ENCODE assay signal across 12 cellular contexts in the genomic region with DNA sequence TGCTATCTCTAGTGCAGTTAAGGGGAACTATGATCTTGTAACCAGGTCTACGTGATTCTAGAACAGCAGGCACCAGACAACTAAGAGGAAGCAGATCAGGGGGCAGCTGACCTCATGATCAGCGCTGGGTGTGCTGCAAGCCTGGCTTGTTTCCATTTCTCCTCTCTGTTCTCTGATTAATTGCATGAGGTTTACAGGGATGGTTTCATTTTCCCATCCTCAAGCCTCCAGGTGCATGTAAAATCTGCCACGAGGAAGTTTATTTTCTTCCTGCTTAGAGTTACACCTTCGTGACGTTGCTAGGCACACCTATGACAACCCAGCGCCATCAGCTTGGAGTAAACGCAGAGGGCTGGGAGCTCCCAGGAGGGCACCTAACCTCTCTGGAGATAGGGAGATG. TPM values are rescaled to one million over a fixed set of nuclear protein-coding genes. Genes with fewer than 3 reads are reported as not detected.
DNase-seq lines count a peak whose midpoint lies in the region; ATAC-seq and TF ChIP-seq lines count a peak whose summit lies in the region.
"Had no signal": no experiment of that assay in that cellular context is flagged by ENCODE, and none has a peak within 500 bp of the region (broad histone marks: within the 10 kb centered on the region; RNA-seq: fewer than 3 reads in every experiment).

No MANE protein-coding gene starts in this region.

- H3K27me3 ChIP-seq in endocrine pancreas (ENCODE audit: control insufficient read depth, insufficient read depth, low read length), result no peaks in the 10 kb centered on the region
- H3K27me3 ChIP-seq: gastroesophageal sphincter had no signal

- ATAC-seq in GM18519 (IDR thresholded peaks at IDR 0.05; ENCODE audit: low FRiP score, unreplicated experiment), result no peak
- ATAC-seq in GM21786 (IDR thresholded peaks at IDR 0.05; ENCODE audit: unreplicated experiment), result no peak
- ATAC-seq: gastroesophageal sphincter had no signal

- H3K9ac ChIP-seq in endocrine pancreas (ENCODE audit: control insufficient read depth, insufficient read depth, low read length), result no peak overlapping the region

- H3K4me3 Mint-ChIP-seq in progenitor cell of endocrine pancreas (ENCODE audit: low read depth), result no peak overlapping the region
- H3K4me3 Mint-ChIP-seq: nephron had no signal

- H3K36me3 ChIP-seq in endocrine pancreas (ENCODE audit: control insufficient read depth, insufficient read depth, low read length), result no peaks in the 10 kb centered on the region
- H3K36me3 ChIP-seq: gastroesophageal sphincter had no signal

- no peak for TF ChIP-seq CTCF in progenitor cell of endocrine pancreas (IDR thresholded peaks at IDR 0.05; ENCODE audit: unreplicated experiment)

- H3K4me1 Mint-ChIP-seq in progenitor cell of endocrine pancreas (ENCODE audit: low read depth), result peaks cover 3% of the 10 kb centered on the region

- DNase-seq in DMS53 treated with DMSO at 0.1 percent for 48 hours (lab: John Stamatoyannopoulos, UW; ENCODE audit: unreplicated experiment) (peak; percentile 12), NCI-H748 treated with DMSO at 0.1 percent for 48 hours (lab: John Stamatoyannopoulos, UW) (peak; percentile 13), progenitor cell of endocrine pancreas (ENCODE audit: low spot score, unreplicated experiment) (no peak), NCI-H1436 treated with DMSO at 0.1 percent for 48 hours (lab: John Stamatoyannopoulos, UW) (no peak)
- DNase-seq in stimulated activated CD4-positive, alpha-beta T cell treated with anti-CD3 and anti-CD28 coated beads, Interleukin-4, amount 100 ng/mL, for 24 hours, result no peak
- DNase-seq: activated CD4-positive, alpha-beta T cell treated with anti-CD3 and anti-CD28 coated beads for 1 hour; NCI-H446 treated with DMSO at 0.1 percent for 48 hours had no signal

- no peaks in the 10 kb centered on the region for H3K9me3 ChIP-seq in endocrine pancreas (ENCODE audit: control insufficient read depth, low read length)
- H3K9me3 ChIP-seq: gastroesophageal sphincter had no signal

- peak overlapping the region; percentile 32 for H3K4me3 ChIP-seq in endocrine pancreas (ENCODE audit: control insufficient read depth, insufficient read depth, low read length)
- H3K4me3 ChIP-seq: gastroesophageal sphincter had no signal

- no peaks in the 10 kb centered on the region for H3K27me3 Mint-ChIP-seq in progenitor cell of endocrine pancreas

- H3K9me3 Mint-ChIP-seq in progenitor cell of endocrine pancreas (ENCODE audit: low read depth), result no peaks in the 10 kb centered on the region

- peak overlapping the region; percentile 43 for H3K27ac Mint-ChIP-seq in progenitor cell of endocrine pancreas

- no peaks in the 10 kb centered on the region for H3K36me3 Mint-ChIP-seq in progenitor cell of endocrine pancreas (ENCODE audit: insufficient read depth)

- H3K4me1 ChIP-seq in endocrine pancreas (ENCODE audit: control insufficient read depth, insufficient read depth, low read length), result no peaks in the 10 kb centered on the region

RNA-seq across cellular contexts. Expression of a gene that starts 4.3 kb away (rescaled TPM):
- total RNA-seq in progenitor cell of endocrine pancreas, result not detected in 2 replicates

RNA-seq across cellular contexts. Expression of a gene that starts 10.6 kb away (rescaled TPM):
- 34.7 and 37.6 TPM in 2 replicates for total RNA-seq in progenitor cell of endocrine pancreas

RNA-seq across cellular contexts. Expression of a gene that starts 36.4 kb away (rescaled TPM):
- total RNA-seq in progenitor cell of endocrine pancreas, result not detected in 2 replicates
- total RNA-seq: gastroesophageal sphincter had no signal

RNA-seq across cellular contexts. Expression of a gene that starts 48.6 kb away (rescaled TPM):
- total RNA-seq in progenitor cell of endocrine pancreas, result 0.20 and 0.22 TPM in 2 replicates

RNA-seq across cellular contexts. Expression of a gene that starts 51.2 kb away (rescaled TPM):
- total RNA-seq in progenitor cell of endocrine pancreas, result 43.9 and 45.4 TPM in 2 replicates

Comparison
In these comparisons a context has a peak if more than half of its experiments do, and no peak if none do; other contexts are left out.
1. DNase-seq: peak in DMS53 treated with DMSO at 0.1 percent for 48 hours (single experiment) and NCI-H748 treated with DMSO at 0.1 percent for 48 hours (single experiment); none in progenitor cell of endocrine pancreas (single experiment), stimulated activated CD4-positive, alpha-beta T cell treated with anti-CD3 and anti-CD28 coated beads, Interleukin-4, amount 100 ng/mL, for 24 hours (single experiment) and NCI-H1436 treated with DMSO at 0.1 percent for 48 hours (single experiment).